Comparison of ENCODE assay signal across 14 cellular contexts in genomic region chrX:54551801-54552200, GRCh38. TPM values are rescaled to one million over a fixed set of nuclear protein-coding genes. Genes with fewer than 3 reads are reported as not detected.
DNase-seq lines count a peak whose midpoint lies in the region; TF ChIP-seq lines count a peak whose summit lies in the region.
"Had no signal": no experiment of that assay in that cellular context is flagged by ENCODE, and none has a peak within 500 bp of the region (broad histone marks: within the 10 kb centered on the region; RNA-seq: fewer than 3 reads in every experiment).

No MANE protein-coding gene starts in this region.

- H3K4me3 Mint-ChIP-seq in osteocyte (ENCODE audit: unreplicated experiment) = no peak overlapping the region
- no peak overlapping the region for H3K4me3 Mint-ChIP-seq in activated CD4-positive, alpha-beta memory T cell treated with anti-CD3 and anti-CD28 coated beads for 36 hours
- H3K4me3 Mint-ChIP-seq: B cell; CD4-positive, alpha-beta T cell; CD8-positive, alpha-beta T cell had no signal

- no peak overlapping the region for H3K27ac Mint-ChIP-seq in osteocyte (ENCODE audit: unreplicated experiment)
- no peak overlapping the region for H3K27ac Mint-ChIP-seq in activated CD4-positive, alpha-beta memory T cell treated with anti-CD3 and anti-CD28 coated beads for 36 hours
- H3K27ac Mint-ChIP-seq: B cell; CD4-positive, alpha-beta T cell; CD8-positive, alpha-beta T cell had no signal

- POLR2A ChIA-PET in activated CD4-positive, alpha-beta memory T cell treated with anti-CD3 and anti-CD28 coated beads for 36 hours (lab: Charles Lee) = no interaction called here

- H3K4me1 Mint-ChIP-seq in osteocyte (ENCODE audit: unreplicated experiment) = no peaks in the 10 kb centered on the region
- no peaks in the 10 kb centered on the region for H3K4me1 Mint-ChIP-seq in activated CD4-positive, alpha-beta memory T cell treated with anti-CD3 and anti-CD28 coated beads for 36 hours (ENCODE audit: low read depth)
- H3K4me1 Mint-ChIP-seq: B cell had no signal

- H3K36me3 Mint-ChIP-seq in osteocyte (ENCODE audit: unreplicated experiment) = peaks cover 25% of the 10 kb centered on the region
- H3K36me3 Mint-ChIP-seq in activated CD4-positive, alpha-beta memory T cell treated with anti-CD3 and anti-CD28 coated beads for 36 hours = peaks cover 31% of the 10 kb centered on the region

- peaks cover 4% of the 10 kb centered on the region for H3K9me3 Mint-ChIP-seq in osteocyte (ENCODE audit: unreplicated experiment)
- H3K9me3 Mint-ChIP-seq in activated CD4-positive, alpha-beta memory T cell treated with anti-CD3 and anti-CD28 coated beads for 36 hours = no peaks in the 10 kb centered on the region
- H3K9me3 Mint-ChIP-seq: CD4-positive, alpha-beta T cell; CD8-positive, alpha-beta T cell had no signal

- TF ChIP-seq CTCF in osteocyte (IDR thresholded peaks at IDR 0.05) = no peak

- CTCF ChIA-PET in activated CD4-positive, alpha-beta memory T cell treated with anti-CD3 and anti-CD28 coated beads for 36 hours (lab: Charles Lee) = no interaction called here

- intact Hi-C loops in activated CD4-positive, alpha-beta memory T cell treated with anti-CD3 and anti-CD28 coated beads for 36 hours (cut with micrococcal nuclease) = no loop called here

- peak; percentile 43 for DNase-seq in activated CD8-positive, alpha-beta memory T cell treated with anti-CD3 and anti-CD28 coated beads for 24 hours
- no peak for DNase-seq in activated CD8-positive, alpha-beta memory T cell treated with anti-CD3 and anti-CD28 coated beads, Interleukin-2, amount 50 U/mL, for 48 hours
- DNase-seq in ecto neural progenitor cell (ENCODE audit: low spot score) (peak; percentile 13), osteocyte (ENCODE audit: extremely low spot score, unreplicated experiment) (peak; percentile 83), NCI-H748 (lab: John Stamatoyannopoulos, UW; ENCODE audit: unreplicated experiment) (no peak)
- no peak for DNase-seq in activated CD4-positive, alpha-beta memory T cell treated with anti-CD3 and anti-CD28 coated beads for 36 hours
- DNase-seq: AML-193; Caco-2; Calu3; CD4-positive, alpha-beta T cell; CD8-positive, alpha-beta T cell; DMS79 treated with DMSO at 0.1 percent for 48 hours; GF-D8 had no signal

- no peaks in the 10 kb centered on the region for H3K27me3 Mint-ChIP-seq in osteocyte (ENCODE audit: unreplicated experiment)
- no peaks in the 10 kb centered on the region for H3K27me3 Mint-ChIP-seq in activated CD4-positive, alpha-beta memory T cell treated with anti-CD3 and anti-CD28 coated beads for 36 hours
- H3K27me3 Mint-ChIP-seq: B cell; CD4-positive, alpha-beta T cell had no signal

RNA-seq across cellular contexts. Expression of gene GNL3L, which starts 21.8 kb away (rescaled TPM):
- total RNA-seq in osteocyte = 53.6 and 53.8 TPM in 2 replicates
- 10 to 100 TPM; 45.8 to 45.9 TPM for total RNA-seq in activated CD4-positive, alpha-beta memory T cell treated with anti-CD3 and anti-CD28 coated beads for 36 hours

RNA-seq across cellular contexts. Expression of gene FGD1, which starts 55.8 kb away (rescaled TPM):
- total RNA-seq in osteocyte = 29.0 and 29.5 TPM in 2 replicates
- total RNA-seq in activated CD4-positive, alpha-beta memory T cell treated with anti-CD3 and anti-CD28 coated beads for 36 hours = under 1 TPM; 0.15 to 0.26 TPM
- total RNA-seq: CD8-positive, alpha-beta T cell had no signal

Comparison
In these comparisons a context has a peak if more than half of its experiments do, and no peak if none do; other contexts are left out.
1. DNase-seq: peak in activated CD8-positive, alpha-beta memory T cell treated with anti-CD3 and anti-CD28 coated beads for 24 hours (single experiment), ecto neural progenitor cell (single experiment) and osteocyte (single experiment); none in activated CD8-positive, alpha-beta memory T cell treated with anti-CD3 and anti-CD28 coated beads, Interleukin-2, amount 50 U/mL, for 48 hours (single experiment), activated CD4-positive, alpha-beta memory T cell treated with anti-CD3 and anti-CD28 coated beads for 36 hours (single experiment) and NCI-H748 (single experiment).
2. RNA of gene FGD1, which starts 55.8 kb away (total RNA-seq): 29.0 to 29.5 TPM in osteocyte; 0.15 to 0.26 TPM in activated CD4-positive, alpha-beta memory T cell treated with anti-CD3 and anti-CD28 coated beads for 36 hours; every median in the first group is over 10 times any median in the second.